In the genomic region with DNA sequence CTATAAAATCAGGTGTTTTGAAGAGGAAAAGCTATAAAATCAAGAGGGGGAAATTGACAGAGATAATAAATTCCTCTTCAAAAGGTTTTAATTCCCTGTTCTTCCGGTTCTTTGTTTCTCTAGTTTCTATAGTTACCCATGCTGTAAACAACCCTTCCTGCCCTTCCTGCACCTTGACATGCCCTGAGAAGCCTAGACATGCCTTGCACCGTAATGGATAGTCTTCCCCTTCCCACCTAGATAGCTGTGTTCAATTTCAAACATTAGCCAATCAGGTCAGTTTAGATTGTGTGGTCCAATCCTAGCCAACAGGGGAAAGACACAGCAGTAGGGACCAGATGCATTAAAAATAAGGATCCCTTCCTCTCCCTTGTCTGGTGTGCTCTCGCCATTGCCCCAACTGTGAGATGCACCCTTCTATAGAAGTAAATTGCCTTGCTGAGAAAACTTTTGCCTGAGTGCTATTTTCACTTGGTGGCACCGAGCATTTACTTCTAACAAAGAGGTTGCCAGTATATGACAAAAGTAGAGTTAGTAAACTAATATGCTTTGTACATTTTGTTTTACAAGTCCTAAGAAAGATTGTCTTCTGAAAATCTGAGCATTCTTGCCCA, we compare ENCODE assay signal across 22 cellular contexts. TPM values are rescaled to one million over a fixed set of nuclear protein-coding genes. Genes with fewer than 3 reads are reported as not detected.
"Had no signal": no experiment of that assay in that cellular context is flagged by ENCODE, and none has a peak within 500 bp of the region (broad histone marks: within the 10 kb centered on the region; RNA-seq: fewer than 3 reads in every experiment).

No MANE protein-coding gene starts in this region.

- H3K27me3 Mint-ChIP-seq: activated naive CD4-positive, alpha-beta T cell treated with anti-CD3 and anti-CD28 coated beads, Interleukin-2, amount 10 ng/mL, durations not matched to agents 7 days and 5 days had no signal

- H3K4me3 ChIP-seq: coronary artery, gastroesophageal sphincter, heart right ventricle, pancreas, stomach had no signal

- H3K9me3 ChIP-seq: pancreas had no signal

- H3K36me3 Mint-ChIP-seq: activated naive CD4-positive, alpha-beta T cell treated with anti-CD3 and anti-CD28 coated beads, Interleukin-2, amount 10 ng/mL, durations not matched to agents 7 days and 5 days; stimulated activated effector memory CD8-positive, alpha-beta T cell treated with anti-CD3 and anti-CD28 coated beads, Interleukin-12 subunit alpha, Interleukin-12 subunit beta, amount 100 ng/mL, for 72 hours had no signal

- DNase-seq: activated CD4-positive, alpha-beta T cell treated with anti-CD3 and anti-CD28 coated beads for 1 hour; activated CD8-positive, alpha-beta memory T cell treated with anti-CD3 and anti-CD28 coated beads for 24 hours; activated CD8-positive, alpha-beta memory T cell treated with anti-CD3 and anti-CD28 coated beads, Interleukin-2, amount 50 U/mL, for 48 hours; activated effector memory CD4-positive, alpha-beta T cell treated with Interleukin-2 at 50 U/mL for 16 hours; activated naive CD4-positive, alpha-beta T cell treated with anti-CD3 and anti-CD28 coated beads, Interleukin-2, amount 10 ng/mL, durations not matched to agents 7 days and 5 days; activated T-cell treated with anti-CD3 and anti-CD28 coated beads, Interleukin-2, amount 50 U/mL, for 48 hours; aorta; brain microvascular endothelial cell; heart right ventricle; immature natural killer cell; mesendoderm; naive thymus-derived CD8-positive, alpha-beta T cell; pancreas; stimulated activated CD4-positive, alpha-beta T cell treated with anti-CD3 and anti-CD28 coated beads, Interleukin-4, amount 100 ng/mL, for 24 hours; stomach; trophoblast cell had no signal

- H3K4me1 Mint-ChIP-seq: activated naive CD4-positive, alpha-beta T cell treated with anti-CD3 and anti-CD28 coated beads, Interleukin-2, amount 10 ng/mL, durations not matched to agents 7 days and 5 days; central memory CD8-positive, alpha-beta T cell; immature natural killer cell; naive thymus-derived CD8-positive, alpha-beta T cell; stimulated activated effector memory CD8-positive, alpha-beta T cell treated with anti-CD3 and anti-CD28 coated beads, Interleukin-12 subunit alpha, Interleukin-12 subunit beta, amount 100 ng/mL, for 72 hours had no signal

- H3K27ac Mint-ChIP-seq: activated naive CD4-positive, alpha-beta T cell treated with anti-CD3 and anti-CD28 coated beads, Interleukin-2, amount 10 ng/mL, durations not matched to agents 7 days and 5 days; immature natural killer cell; naive thymus-derived CD8-positive, alpha-beta T cell; stimulated activated effector memory CD8-positive, alpha-beta T cell treated with anti-CD3 and anti-CD28 coated beads, Interleukin-12 subunit alpha, Interleukin-12 subunit beta, amount 100 ng/mL, for 72 hours had no signal

- H3K4me3 Mint-ChIP-seq: activated naive CD4-positive, alpha-beta T cell treated with anti-CD3 and anti-CD28 coated beads, Interleukin-2, amount 10 ng/mL, durations not matched to agents 7 days and 5 days; central memory CD8-positive, alpha-beta T cell; immature natural killer cell; naive thymus-derived CD8-positive, alpha-beta T cell; stimulated activated effector memory CD8-positive, alpha-beta T cell treated with anti-CD3 and anti-CD28 coated beads, Interleukin-12 subunit alpha, Interleukin-12 subunit beta, amount 100 ng/mL, for 72 hours had no signal

- H3K27ac ChIP-seq: brain microvascular endothelial cell, coronary artery, gastroesophageal sphincter, heart right ventricle, neutrophil, pancreas, stomach had no signal

- H3K36me3 ChIP-seq: brain microvascular endothelial cell, gastroesophageal sphincter, heart right ventricle, neutrophil, pancreas, stomach had no signal

- H3K27me3 ChIP-seq: brain microvascular endothelial cell, gastroesophageal sphincter, heart right ventricle, neutrophil, pancreas, stomach had no signal

- H3K4me1 ChIP-seq: gastroesophageal sphincter, heart right ventricle, pancreas, stomach had no signal

- ATAC-seq: gastroesophageal sphincter; heart right ventricle; naive thymus-derived CD8-positive, alpha-beta T cell; pancreas; sciatic nerve; stimulated activated effector memory CD8-positive, alpha-beta T cell treated with anti-CD3 and anti-CD28 coated beads, Interleukin-12 subunit alpha, Interleukin-12 subunit beta, amount 100 ng/mL, for 72 hours had no signal

RNA-seq across cellular contexts. Expression of a gene that starts 27.1 kb away (rescaled TPM):
- total RNA-seq: naive thymus-derived CD8-positive, alpha-beta T cell had no signal
- polyA plus RNA-seq: immature natural killer cell; naive thymus-derived CD8-positive, alpha-beta T cell had no signal
